In the genomic region with DNA sequence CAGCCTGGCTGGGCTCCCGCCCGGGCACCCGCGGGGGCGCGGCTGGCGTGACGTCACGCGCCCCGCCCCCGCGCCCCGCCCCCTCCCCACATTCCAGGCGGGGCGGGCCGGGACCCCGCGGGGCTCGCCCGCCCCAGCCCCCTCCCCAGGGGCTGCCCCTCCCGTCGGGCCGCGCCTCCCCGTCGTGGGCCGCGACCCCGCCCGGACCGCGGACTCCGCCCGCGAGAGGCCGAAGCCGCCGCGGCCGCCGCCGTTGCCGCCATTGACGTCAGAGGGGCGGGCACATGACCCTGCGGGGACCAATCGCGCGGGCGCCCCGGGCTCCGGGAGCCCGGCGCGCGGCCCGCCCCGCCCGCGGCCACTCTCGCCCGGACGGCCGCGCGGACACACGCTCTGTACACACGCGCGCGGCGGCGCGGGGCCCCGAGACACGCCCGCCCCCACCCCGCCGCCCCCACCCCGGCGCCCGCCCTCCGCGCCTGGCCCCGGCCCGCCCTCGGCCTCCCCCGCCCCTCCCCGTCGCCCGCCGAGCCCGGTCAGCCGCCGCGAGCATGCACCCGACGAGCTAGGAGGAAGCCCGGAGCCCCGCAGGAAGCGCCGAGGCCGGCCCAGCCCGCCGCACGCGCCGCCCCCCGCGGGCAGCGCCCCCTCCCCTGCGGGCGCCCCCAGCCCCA, we compare ENCODE assay signal across 8 cellular contexts. TPM values are rescaled to one million over a fixed set of nuclear protein-coding genes. Genes with fewer than 3 reads are reported as not detected.
DNase-seq lines count a peak whose midpoint lies in the region; ATAC-seq, FAIRE-seq and TF ChIP-seq lines count a peak whose summit lies in the region.

A gene (plus strand): TSS at position 361 of the 674 bp plus-strand sequence.

- no peaks in the 10 kb centered on the region for H3K9me3 ChIP-seq in CD4-positive, alpha-beta T cell (ENCODE audit: control insufficient read depth, low read length)
- no peaks in the 10 kb centered on the region for H3K9me3 ChIP-seq in esophagus squamous epithelium

- DNase-seq in CD4-positive, alpha-beta T cell = peak; percentile 58 to 81 (median 66)
- peak; percentile 70 for DNase-seq in RCC 7860 (ENCODE audit: low spot score)
- DNase-seq in activated T-helper 1 cell treated with Interleukin-2 at 50 U/mL for 16 hours (ENCODE audit: low read depth) = peak; percentile 65
- peak; percentile 37 for DNase-seq in esophagus squamous epithelium (lab: John Stamatoyannopoulos, UW)
- DNase-seq in myocyte (ENCODE audit: low read depth) = peak; percentile 74
- DNase-seq in stimulated activated CD8-positive, alpha-beta memory T cell treated with anti-CD3 and anti-CD28 coated beads, Interleukin-7, amount 100 ng/mL, for 48 hours (ENCODE audit: extremely low read depth in 1 of 2, low read depth in 1 of 2) = peak; percentile 59 to 62

- CTCF ChIA-PET in CD4-positive, alpha-beta T cell (lab: Charles Lee) = no interaction called here

- H3K4me1 Mint-ChIP-seq in CD4-positive, alpha-beta T cell (ENCODE audit: low read depth) = peaks cover 54% of the 10 kb centered on the region

- H3K27me3 ChIP-seq in CD4-positive, alpha-beta T cell (ENCODE audit: control insufficient read depth, insufficient read depth, low read length) = no peaks in the 10 kb centered on the region
- H3K27me3 ChIP-seq in esophagus squamous epithelium = no peaks in the 10 kb centered on the region

- H3K4me1 ChIP-seq in esophagus squamous epithelium = peaks cover 23 to 45% (median 27%) of the 10 kb centered on the region in 3 donors

- TF ChIP-seq POLR2A in esophagus squamous epithelium (IDR thresholded peaks at IDR 0.05) = peak in 1 of 4 donors; percentile 2

- no peaks in the 10 kb centered on the region for H3K36me3 ChIP-seq in esophagus squamous epithelium

- no peaks in the 10 kb centered on the region for H3K9me3 Mint-ChIP-seq in CD4-positive, alpha-beta T cell

- ATAC-seq in CD4-positive, alpha-beta T cell (ENCODE audit: poor library complexity) = peak; percentile 58
- ATAC-seq in GM19328 (IDR thresholded peaks at IDR 0.05; ENCODE audit: unreplicated experiment) (peak; percentile 77), HG03469 (IDR thresholded peaks at IDR 0.05; ENCODE audit: unreplicated experiment) (peak; percentile 59)

- H3K4me3 Mint-ChIP-seq in CD4-positive, alpha-beta T cell = peak within 1 kb of the TSS; percentile 96

- POLR2A ChIA-PET in CD4-positive, alpha-beta T cell (lab: Charles Lee) = interaction anchor here (0.8 to 2.8 kb wide), 4 partner anchors 25 to 270 kb away, joined by 3 to 13 read pairs (median 4); no protein-coding TSS in a partner anchor

- H3K27ac Mint-ChIP-seq in CD4-positive, alpha-beta T cell = peak within 1 kb of the TSS; percentile 99

- no CpG with 5 or more reads among the region's 114 CpGs for WGBS in esophagus squamous epithelium, 2 donors

- peak within 1 kb of the TSS; percentile 41 for H3K27ac ChIP-seq in CD4-positive, alpha-beta T cell (ENCODE audit: low read depth, low read length)
- H3K27ac ChIP-seq in esophagus squamous epithelium = peak within 1 kb of the TSS; percentile 93 to 97 (median 96)

- TF ChIP-seq CTCF in CD4-positive, alpha-beta T cell (IDR thresholded peaks at IDR 0.05) = no peak
- no peak for TF ChIP-seq CTCF in esophagus squamous epithelium (IDR thresholded peaks at IDR 0.05)

- peak within 1 kb of the TSS; percentile 91 to 98 (median 96) for H3K4me3 ChIP-seq in esophagus squamous epithelium

- no peaks in the 10 kb centered on the region for H3K27me3 Mint-ChIP-seq in CD4-positive, alpha-beta T cell

- intact Hi-C loops in CD4-positive, alpha-beta T cell (cut with DNase I, micrococcal nuclease) = loop anchor here (5.0 to 10.0 kb wide), 6 partner anchors 50 to 900 kb away; a partner anchor contains a TSS
- intact Hi-C loops in esophagus squamous epithelium (cut with DNase I) = loop anchor here (5.0 kb wide), 1 partner anchor 168 kb away; no protein-coding TSS in a partner anchor

- peaks cover 19% of the 10 kb centered on the region for H3K36me3 Mint-ChIP-seq in CD4-positive, alpha-beta T cell (ENCODE audit: low read depth)

- FAIRE-seq in RCC 7860 (lab: Jason Lieb, UNC) = no peak

RNA-seq across cellular contexts. Expression of the gene that starts here (rescaled TPM):
- total RNA-seq in CD4-positive, alpha-beta T cell = 10 to 100 TPM; 33.5 to 35.3 TPM
- total RNA-seq in esophagus squamous epithelium = 10 to 100 TPM; 17.1 to 60.5 (median 39.7) TPM
- 13.5 and 20.0 TPM in 2 replicates for total RNA-seq in myocyte
- 76.5 TPM for polyA plus RNA-seq in myocyte (2012)

Comparison
In these comparisons a context has a peak if more than half of its experiments do, and no peak if none do; other contexts are left out.
1. Peak in every context shown above with its lines: DNase-seq, ATAC-seq, H3K4me3 ChIP-seq and H3K27ac ChIP-seq.